Comparison of ENCODE assay signal across 8 cellular contexts in genomic region chr1:222048030-222048632, GRCh38.
DNase-seq lines count a peak whose midpoint lies in the region; ATAC-seq and TF ChIP-seq lines count a peak whose summit lies in the region.

No MANE protein-coding gene starts in this region.

- H3K4me3 ChIP-seq in astrocyte of the cerebellum (ENCODE audit: low read depth, low read length) (no peak overlapping the region), lower leg skin (ENCODE audit: low read depth, poor library complexity, severe bottlenecking) (no peak overlapping the region)

- peak; percentile 80 for ATAC-seq in GM19452 (IDR thresholded peaks at IDR 0.05; ENCODE audit: unreplicated experiment)
- ATAC-seq in HG03460 (IDR thresholded peaks at IDR 0.05; ENCODE audit: unreplicated experiment): peak; percentile 77

- intact Hi-C loops in head of caudate nucleus (cut with DNase I) (no loop called here), lower leg skin (cut with DNase I; ENCODE audit: low total_unique reads) (no loop called here)

- 52% methylated on average over 4 of the region's 4 CpGs for WGBS in lower leg skin, 2 donors

- TF ChIP-seq CTCF in astrocyte of the cerebellum (IDR thresholded peaks at IDR 0.05; ENCODE audit: low read depth, low read length, missing control alignments) (no peak), lower leg skin (IDR thresholded peaks at IDR 0.05) (no peak)

- peak; percentile 59 for DNase-seq in AG08396 (ENCODE audit: low spot score)
- peak; percentile 53 for DNase-seq in astrocyte of the cerebellum (ENCODE audit: low read depth)
- DNase-seq in head of caudate nucleus: no peak
- no peak for DNase-seq in medulla oblongata (ENCODE audit: extremely low spot score)
- DNase-seq in NCI-H748 (lab: John Stamatoyannopoulos, UW; ENCODE audit: unreplicated experiment): no peak
- no peak for DNase-seq in lower leg skin (ENCODE audit: low spot score in 2 of 2)

- in situ Hi-C loops in astrocyte of the cerebellum (cut with HindIII; ENCODE audit: low sequenced_read_pairs): no loop called here

- no peak for TF ChIP-seq POLR2A in lower leg skin (IDR thresholded peaks at IDR 0.05)

Comparison
In these comparisons a context has a peak if more than half of its experiments do, and no peak if none do; other contexts are left out.
1. DNase-seq: peak in AG08396 (single experiment) and astrocyte of the cerebellum (single experiment); none in head of caudate nucleus (0 of 42), medulla oblongata (single experiment), NCI-H748 (single experiment) and lower leg skin (0 of 2).